1 cellular context compared by ENCODE assay signal in genomic region chr2:68203587-68203986, GRCh38.
TF ChIP-seq lines count a peak whose summit lies in the region.

No MANE protein-coding gene starts in this region.

TF ChIP-seq in GM12878, 131 proteins besides CTCF, POLR2A, EP300 and RAD21 (continued from another document):
- TF ChIP-seq PRDM15 (CRISPR knock-in tag; IDR thresholded peaks at IDR 0.05) (no peak), IRF4 (IDR thresholded peaks at IDR 0.05; ENCODE audit: low read depth, low read length) (peak; percentile 86), ATF7 (IDR thresholded peaks at IDR 0.05; ENCODE audit: low read depth) (peak; percentile 62), FOXM1 (IDR thresholded peaks at IDR 0.05; ENCODE audit: low read depth, low read length) (peak; percentile 89), GABPA (IDR thresholded peaks at IDR 0.05; ENCODE audit: low read depth) (peak; percentile 61), ETV6 (conservative IDR thresholded peaks at IDR 0.05 in 1 of 2, IDR thresholded peaks at IDR 0.05 in 1 of 2; ENCODE audit: borderline replicate concordance in 1 of 2, low read depth in 1 of 2) (peak in 1 of 2 experiments; percentile 67; a peak in 1 of 4 replicates), HCFC1 (IDR thresholded peaks at IDR 0.05; ENCODE audit: low read length) (no peak), CUX1 (IDR thresholded peaks at IDR 0.05; ENCODE audit: insufficient replicate concordance, low read depth, low read length) (no peak), POLR2AphosphoS5 (IDR thresholded peaks at IDR 0.05; ENCODE audit: low read length) (no peak), POU2F2 (IDR thresholded peaks at IDR 0.05; ENCODE audit: borderline replicate concordance, low read depth, low read length) (peak; percentile 95), RUNX3 (IDR thresholded peaks at IDR 0.05; ENCODE audit: low read length) (peak; percentile 77), NR2C2 (IDR thresholded peaks at IDR 0.05; ENCODE audit: borderline replicate concordance, control insufficient read depth, insufficient read length, low read depth) (no peak), TARDBP (IDR thresholded peaks at IDR 0.05; ENCODE audit: borderline replicate concordance) (no peak), ZNF24 (IDR thresholded peaks at IDR 0.05) (no peak), IKZF2 (IDR thresholded peaks at IDR 0.05) (peak; percentile 57 to 67; a peak in 3 of 4 replicates), KAT2A (conservative IDR thresholded peaks at IDR 0.05; ENCODE audit: control insufficient read depth, low read depth, low read length) (no peak), USF1 (IDR thresholded peaks at IDR 0.05; ENCODE audit: borderline replicate concordance, extremely low read length, insufficient read depth, low read depth, low read length) (no peak)
- TF ChIP-seq, protein P1, sequence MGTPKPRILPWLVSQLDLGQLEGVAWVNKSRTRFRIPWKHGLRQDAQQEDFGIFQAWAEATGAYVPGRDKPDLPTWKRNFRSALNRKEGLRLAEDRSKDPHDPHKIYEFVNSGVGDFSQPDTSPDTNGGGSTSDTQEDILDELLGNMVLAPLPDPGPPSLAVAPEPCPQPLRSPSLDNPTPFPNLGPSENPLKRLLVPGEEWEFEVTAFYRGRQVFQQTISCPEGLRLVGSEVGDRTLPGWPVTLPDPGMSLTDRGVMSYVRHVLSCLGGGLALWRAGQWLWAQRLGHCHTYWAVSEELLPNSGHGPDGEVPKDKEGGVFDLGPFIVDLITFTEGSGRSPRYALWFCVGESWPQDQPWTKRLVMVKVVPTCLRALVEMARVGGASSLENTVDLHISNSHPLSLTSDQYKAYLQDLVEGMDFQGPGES (IDR thresholded peaks at IDR 0.05), result no peak
- TF ChIP-seq, protein P2, sequence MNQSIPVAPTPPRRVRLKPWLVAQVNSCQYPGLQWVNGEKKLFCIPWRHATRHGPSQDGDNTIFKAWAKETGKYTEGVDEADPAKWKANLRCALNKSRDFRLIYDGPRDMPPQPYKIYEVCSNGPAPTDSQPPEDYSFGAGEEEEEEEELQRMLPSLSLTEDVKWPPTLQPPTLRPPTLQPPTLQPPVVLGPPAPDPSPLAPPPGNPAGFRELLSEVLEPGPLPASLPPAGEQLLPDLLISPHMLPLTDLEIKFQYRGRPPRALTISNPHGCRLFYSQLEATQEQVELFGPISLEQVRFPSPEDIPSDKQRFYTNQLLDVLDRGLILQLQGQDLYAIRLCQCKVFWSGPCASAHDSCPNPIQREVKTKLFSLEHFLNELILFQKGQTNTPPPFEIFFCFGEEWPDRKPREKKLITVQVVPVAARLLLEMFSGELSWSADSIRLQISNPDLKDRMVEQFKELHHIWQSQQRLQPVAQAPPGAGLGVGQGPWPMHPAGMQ (IDR thresholded peaks at IDR 0.05; ENCODE audit: borderline replicate concordance), result no peak
- TF ChIP-seq, protein P3, sequence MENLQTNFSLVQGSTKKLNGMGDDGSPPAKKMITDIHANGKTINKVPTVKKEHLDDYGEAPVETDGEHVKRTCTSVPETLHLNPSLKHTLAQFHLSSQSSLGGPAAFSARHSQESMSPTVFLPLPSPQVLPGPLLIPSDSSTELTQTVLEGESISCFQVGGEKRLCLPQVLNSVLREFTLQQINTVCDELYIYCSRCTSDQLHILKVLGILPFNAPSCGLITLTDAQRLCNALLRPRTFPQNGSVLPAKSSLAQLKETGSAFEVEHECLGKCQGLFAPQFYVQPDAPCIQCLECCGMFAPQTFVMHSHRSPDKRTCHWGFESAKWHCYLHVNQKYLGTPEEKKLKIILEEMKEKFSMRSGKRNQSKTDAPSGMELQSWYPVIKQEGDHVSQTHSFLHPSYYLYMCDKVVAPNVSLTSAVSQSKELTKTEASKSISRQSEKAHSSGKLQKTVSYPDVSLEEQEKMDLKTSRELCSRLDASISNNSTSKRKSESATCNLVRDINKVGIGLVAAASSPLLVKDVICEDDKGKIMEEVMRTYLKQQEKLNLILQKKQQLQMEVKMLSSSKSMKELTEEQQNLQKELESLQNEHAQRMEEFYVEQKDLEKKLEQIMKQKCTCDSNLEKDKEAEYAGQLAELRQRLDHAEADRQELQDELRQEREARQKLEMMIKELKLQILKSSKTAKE (IDR thresholded peaks at IDR 0.05; ENCODE audit: low read depth, poor library complexity, severe bottlenecking), result peak; percentile 97
- TF ChIP-seq, protein P4, sequence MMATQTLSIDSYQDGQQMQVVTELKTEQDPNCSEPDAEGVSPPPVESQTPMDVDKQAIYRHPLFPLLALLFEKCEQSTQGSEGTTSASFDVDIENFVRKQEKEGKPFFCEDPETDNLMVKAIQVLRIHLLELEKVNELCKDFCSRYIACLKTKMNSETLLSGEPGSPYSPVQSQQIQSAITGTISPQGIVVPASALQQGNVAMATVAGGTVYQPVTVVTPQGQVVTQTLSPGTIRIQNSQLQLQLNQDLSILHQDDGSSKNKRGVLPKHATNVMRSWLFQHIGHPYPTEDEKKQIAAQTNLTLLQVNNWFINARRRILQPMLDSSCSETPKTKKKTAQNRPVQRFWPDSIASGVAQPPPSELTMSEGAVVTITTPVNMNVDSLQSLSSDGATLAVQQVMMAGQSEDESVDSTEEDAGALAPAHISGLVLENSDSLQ (IDR thresholded peaks at IDR 0.05), result peak; percentile 32; the same call in 1 of the 2 replicates
- TF ChIP-seq, protein P5, sequence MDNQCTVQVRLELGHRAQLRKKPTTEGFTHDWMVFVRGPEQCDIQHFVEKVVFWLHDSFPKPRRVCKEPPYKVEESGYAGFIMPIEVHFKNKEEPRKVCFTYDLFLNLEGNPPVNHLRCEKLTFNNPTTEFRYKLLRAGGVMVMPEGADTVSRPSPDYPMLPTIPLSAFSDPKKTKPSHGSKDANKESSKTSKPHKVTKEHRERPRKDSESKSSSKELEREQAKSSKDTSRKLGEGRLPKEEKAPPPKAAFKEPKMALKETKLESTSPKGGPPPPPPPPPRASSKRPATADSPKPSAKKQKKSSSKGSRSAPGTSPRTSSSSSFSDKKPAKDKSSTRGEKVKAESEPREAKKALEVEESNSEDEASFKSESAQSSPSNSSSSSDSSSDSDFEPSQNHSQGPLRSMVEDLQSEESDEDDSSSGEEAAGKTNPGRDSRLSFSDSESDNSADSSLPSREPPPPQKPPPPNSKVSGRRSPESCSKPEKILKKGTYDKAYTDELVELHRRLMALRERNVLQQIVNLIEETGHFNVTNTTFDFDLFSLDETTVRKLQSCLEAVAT (IDR thresholded peaks at IDR 0.05), result no peak
